ENCODE assay signal across 8 cellular contexts in genomic region chr11:65110354-65110861, GRCh38. TPM values are rescaled to one million over a fixed set of nuclear protein-coding genes. Genes with fewer than 3 reads are reported as not detected.
DNase-seq lines count a peak whose midpoint lies in the region; ATAC-seq and TF ChIP-seq lines count a peak whose summit lies in the region.

No MANE protein-coding gene starts in this region.

- no peaks in the 10 kb centered on the region for H3K9me3 Mint-ChIP-seq in H9

- H3K27me3 Mint-ChIP-seq in H9 (ENCODE audit: low read depth), result no peaks in the 10 kb centered on the region

- H3K4ac ChIP-seq in H9 (ENCODE audit: low read depth, low read length), result no peak overlapping the region

- H3K4me3 Mint-ChIP-seq in H9, result peak overlapping the region in 1 of 2 experiments; percentile 29; a peak in 1 of 5 replicates

- H3K79me1 ChIP-seq in H9 (ENCODE audit: insufficient read depth, low read depth, low read length, poor library complexity, severe bottlenecking), result no peaks in the 10 kb centered on the region

- H3K23me2 ChIP-seq in H9 (ENCODE audit: insufficient read length, low read depth, low read length, poor library complexity, severe bottlenecking), result peaks cover 13% of the 10 kb centered on the region

- H3K14ac ChIP-seq in H9 (ENCODE audit: insufficient read depth, low read length), result no peak overlapping the region

- no peak overlapping the region for H3T11ph ChIP-seq in H9 (ENCODE audit: low read length)

- H3K23ac ChIP-seq in H9 (ENCODE audit: insufficient read length, low read depth, low read length), result no peak overlapping the region

- no peak overlapping the region for H2AFZ ChIP-seq in H9 (ENCODE audit: low read length)

- H3K18ac ChIP-seq in H9 (ENCODE audit: insufficient read length, low read depth, low read length), result no peak overlapping the region

- peak; percentile 96 for TF ChIP-seq CTCF in H9 (conservative IDR thresholded peaks at IDR 0.05)
- TF ChIP-seq CTCF in VCaP (conservative IDR thresholded peaks at IDR 0.05), result peak; percentile 100

- no peak overlapping the region for H2BK120ac ChIP-seq in H9 (ENCODE audit: low read depth, low read length, poor library complexity, severe bottlenecking)

- no peak overlapping the region for H2BK15ac ChIP-seq in H9 (ENCODE audit: low read depth, low read length)

- peak overlapping the region; percentile 100 for H3K4me2 ChIP-seq in BLaER1
- no peak overlapping the region for H3K4me2 ChIP-seq in H9 (ENCODE audit: insufficient read depth, insufficient read length, low read length)

- no peak overlapping the region for H4K8ac ChIP-seq in H9 (replicated peaks; ENCODE audit: insufficient read length, low read depth, low read length)

- H3K4me1 ChIP-seq in BLaER1 (peaks cover 39% of the 10 kb centered on the region), H9 (ENCODE audit: insufficient read depth, low read length) (no peaks in the 10 kb centered on the region)

- WGBS in H9 (ENCODE audit: extremely low coverage, insufficient read length, low lambda C conversion rate), result no CpG with 5 or more reads among the region's 18 CpGs

- no peak overlapping the region for H4K91ac ChIP-seq in H9 (ENCODE audit: insufficient read length, low read depth, low read length)

- H3K4me3 ChIP-seq in BLaER1, result no peak overlapping the region

- no peak overlapping the region for H3K56ac ChIP-seq in H9 (ENCODE audit: insufficient read length, low read depth, low read length)

- H3K9ac ChIP-seq in BLaER1 (no peak overlapping the region; the same call in 1 of the 2 replicates), H9 (ENCODE audit: extremely low read depth, insufficient read length, low read length) (no peak overlapping the region)

- no peaks in the 10 kb centered on the region for H3K9me3 ChIP-seq in BLaER1
- H3K9me3 ChIP-seq in H9 (ENCODE audit: control insufficient read depth, low read depth, low read length), result no peaks in the 10 kb centered on the region

- peaks cover 26% of the 10 kb centered on the region for H4K20me1 ChIP-seq in BLaER1
- no peaks in the 10 kb centered on the region for H4K20me1 ChIP-seq in H9 (ENCODE audit: control insufficient read depth, insufficient read depth, insufficient read length)

- no peak overlapping the region for H4K5ac ChIP-seq in H9 (ENCODE audit: insufficient read length, low read depth, low read length)

- DNase-seq in H9 (peak; percentile 92), NCI-H2227 treated with DMSO at 0.1 percent for 48 hours (lab: John Stamatoyannopoulos, UW) (peak; percentile 82), brain pericyte (ENCODE audit: low read depth, low spot score) (peak; percentile 63), inferior parietal cortex (ENCODE audit: extremely low spot score) (peak; percentile 95)
- peak; percentile 88 to 100 (median 92) for DNase-seq in stimulated activated CD4-positive, alpha-beta T cell treated with anti-CD3 and anti-CD28 coated beads, Interleukin-12 subunit alpha, Interleukin-12 subunit beta, amount 100 ng/mL, for 48 hours (ENCODE audit: low read depth in 2 of 3, low spot score in 1 of 3)

- H2AK5ac ChIP-seq in H9 (ENCODE audit: insufficient read length, low read length), result no peak overlapping the region

- H2BK5ac ChIP-seq in H9 (ENCODE audit: insufficient read length, low read length), result no peak overlapping the region

- peaks cover 58% of the 10 kb centered on the region for H3K36me3 ChIP-seq in BLaER1

- H2BK20ac ChIP-seq in H9 (ENCODE audit: low read depth, low read length, poor library complexity, severe bottlenecking), result no peak overlapping the region

- H3K36me3 Mint-ChIP-seq in H9 (ENCODE audit: insufficient read depth in 1 of 3, low read depth in 3 of 3), result peaks cover 2 to 23% (median 15%) of the 10 kb centered on the region in 3 experiments; a peak in 6 of 7 replicates

- no peak overlapping the region; a peak in 1 of 7 replicates for H3K27ac Mint-ChIP-seq in H9

- H2BK12ac ChIP-seq in H9 (ENCODE audit: insufficient read length, low read depth, low read length), result no peak overlapping the region

- H3K27me3 ChIP-seq in BLaER1 (no peaks in the 10 kb centered on the region), H9 (ENCODE audit: insufficient read depth, low read length) (no peaks in the 10 kb centered on the region)

- H3K27ac ChIP-seq in BLaER1 (no peak overlapping the region), H9 (ENCODE audit: insufficient read length, low read depth, low read length) (no peak overlapping the region), VCaP (peak overlapping the region; percentile 100)

- no peaks in the 10 kb centered on the region for H3K79me2 ChIP-seq in H9 (ENCODE audit: insufficient read depth, low read length)

- ATAC-seq in HG03108 (IDR thresholded peaks at IDR 0.05; ENCODE audit: unreplicated experiment), result no peak

- peaks cover 15 to 19% of the 10 kb centered on the region in 2 experiments for H3K4me1 Mint-ChIP-seq in H9

RNA-seq across cellular contexts. Expression of gene TM7SF2, which starts 1.3 kb away (rescaled TPM):
- 74.8 and 76.1 TPM in 2 replicates for total RNA-seq in H9 (2021)

RNA-seq across cellular contexts. Expression of gene ZNHIT2, which starts 7.1 kb away (rescaled TPM):
- total RNA-seq in H9 (2021), result 18.3 and 19.0 TPM in 2 replicates

RNA-seq across cellular contexts. Expression of gene FAU, which starts 11.5 kb away (rescaled TPM):
- total RNA-seq in H9 (2021), result 898 and 954 TPM in 2 replicates

RNA-seq across cellular contexts. Expression of gene MRPL49, which starts 11.7 kb away (rescaled TPM):
- total RNA-seq in H9 (2021), result 66.7 and 73.4 TPM in 2 replicates

RNA-seq across cellular contexts. Expression of gene VPS51, which starts 14.4 kb away (rescaled TPM):
- 94.7 and 98.5 TPM in 2 replicates for total RNA-seq in H9 (2021)
